In genomic region chrX:39619182-39620009, GRCh38 we compare ENCODE assay signal across 16 cellular contexts.
DNase-seq lines count a peak whose midpoint lies in the region; ATAC-seq and TF ChIP-seq lines count a peak whose summit lies in the region.
"Had no signal": no experiment of that assay in that cellular context is flagged by ENCODE, and none has a peak within 500 bp of the region (broad histone marks: within the 10 kb centered on the region; RNA-seq: fewer than 3 reads in every experiment).

No MANE protein-coding gene starts in this region.

- no peaks in the 10 kb centered on the region for H3K36me3 ChIP-seq in PC-3 (ENCODE audit: low read depth, low read length)
- H3K36me3 ChIP-seq: colonic mucosa, ovary had no signal

- H3K4me2 ChIP-seq in PC-3 (ENCODE audit: low read length) = no peak overlapping the region
- H3K4me2 ChIP-seq: A549 had no signal

- H3K9me2 ChIP-seq in PC-3 (replicated peaks; ENCODE audit: low read length) = no peaks in the 10 kb centered on the region

- no peak overlapping the region for H3K27ac ChIP-seq in PC-3 (ENCODE audit: low read length)
- H3K27ac ChIP-seq: A549, colonic mucosa, ovary had no signal

- TF ChIP-seq CTCF in PC-3 (conservative IDR thresholded peaks at IDR 0.05; ENCODE audit: low read depth, low read length) = no peak
- no peak for TF ChIP-seq CTCF in epithelial cell of esophagus (IDR thresholded peaks at IDR 0.05; ENCODE audit: insufficient read depth, low read depth, low read length, missing control alignments)
- no peak for TF ChIP-seq CTCF in WTC11 (IDR thresholded peaks at IDR 0.05)

- H4K20me1 ChIP-seq in PC-3 (ENCODE audit: low read length) = no peaks in the 10 kb centered on the region

- no peak overlapping the region for H3K9ac ChIP-seq in PC-3 (ENCODE audit: low read length)

- POLR2A ChIA-PET in PC-3 (lab: Charles Lee; ENCODE audit: unreplicated experiment) (no interaction called here), WTC11 (lab: Charles Lee) (no interaction called here)

- H2AFZ ChIP-seq in PC-3 (ENCODE audit: low read length) = no peak overlapping the region

- no peak overlapping the region for H3K4me3 Mint-ChIP-seq in WTC11

- H3F3A ChIP-seq in PC-3 (ENCODE audit: low read length, unreplicated experiment) = no peaks in the 10 kb centered on the region

- H3K9me3 ChIP-seq in PC-3 (ENCODE audit: low read length) = no peaks in the 10 kb centered on the region
- H3K9me3 ChIP-seq: A549, Caco-2, colonic mucosa, ovary had no signal

- no peak overlapping the region for H3K4me3 ChIP-seq in PC-3 (ENCODE audit: low read length)
- no peak overlapping the region for H3K4me3 ChIP-seq in epithelial cell of esophagus (ENCODE audit: low read length)
- H3K4me3 ChIP-seq: A549, colonic mucosa, ovary had no signal

- H3K79me2 ChIP-seq in PC-3 (ENCODE audit: low read length) = no peaks in the 10 kb centered on the region

- peaks cover 15% of the 10 kb centered on the region for H3K27me3 ChIP-seq in PC-3 (ENCODE audit: low read length)
- H3K27me3 ChIP-seq: colonic mucosa, ovary had no signal

- no peaks in the 10 kb centered on the region for H3K4me1 ChIP-seq in PC-3 (ENCODE audit: insufficient read depth, low read length)
- H3K4me1 ChIP-seq: Caco-2, colonic mucosa had no signal

- BruUV-seq in PC-3 (replicated peaks; lab: Mats Ljungman, UMichigan) = no TSS peak

- no peak overlapping the region for H3K27ac Mint-ChIP-seq in WTC11
- H3K27ac Mint-ChIP-seq: activated naive CD4-positive, alpha-beta T cell treated with anti-CD3 and anti-CD28 coated beads, Interleukin-2, amount 50 U/mL, for 72 hours had no signal

- CTCF ChIA-PET in PC-3 (lab: Charles Lee) = no interaction called here
- CTCF ChIA-PET in WTC11 (lab: Charles Lee) = no interaction called here

- intact Hi-C loops in PC-3 (cut with micrococcal nuclease) = no loop called here

- peaks cover 17% of the 10 kb centered on the region for H3K36me3 Mint-ChIP-seq in WTC11
- H3K36me3 Mint-ChIP-seq: IgD-negative memory B cell had no signal

- H3K27me3 Mint-ChIP-seq in WTC11 (ENCODE audit: low read depth) = peaks cover 6% of the 10 kb centered on the region

- ATAC-seq in PC-3 (no peak), WTC11 (no peak)
- ATAC-seq: A549; activated naive CD4-positive, alpha-beta T cell treated with anti-CD3 and anti-CD28 coated beads, Interleukin-2, amount 50 U/mL, for 72 hours had no signal

- peaks cover 31% of the 10 kb centered on the region for H3K9me3 Mint-ChIP-seq in WTC11

- DNase-seq in NCI-H345 (lab: John Stamatoyannopoulos, UW) (peak; percentile 13), NCI-H345 treated with DMSO at 0.1 percent for 48 hours (lab: John Stamatoyannopoulos, UW; ENCODE audit: unreplicated experiment) (no peak), PC-3 (peak; percentile 4), epithelial cell of esophagus (ENCODE audit: low read depth) (peak; percentile 30), renal cortical epithelial cell (ENCODE audit: low read depth) (peak; percentile 78), globus pallidus (ENCODE audit: low spot score) (no peak), WTC11 (ENCODE audit: low spot score) (no peak)
- no peak for DNase-seq in stimulated activated CD4-positive, alpha-beta T cell treated with anti-CD3 and anti-CD28 coated beads, Interleukin-15, amount 100 ng/mL, for 24 hours
- DNase-seq: activated CD8-positive, alpha-beta memory T cell treated with anti-CD3 and anti-CD28 coated beads, Interleukin-2, amount 50 U/mL, for 4 hours; colonic mucosa; NCI-H187; ovary had no signal

- H3K4me1 Mint-ChIP-seq in WTC11 = peaks cover 23% of the 10 kb centered on the region

TF ChIP-seq in WTC11, 78 proteins besides CTCF, POLR2A, EP300 and RAD21 (continues in another document):
- no peak for TF ChIP-seq TEAD4 (CRISPR knock-in tag; IDR thresholded peaks at IDR 0.05)
- no peak for TF ChIP-seq SMAD4 (CRISPR knock-in tag; IDR thresholded peaks at IDR 0.05)
- TF ChIP-seq ZNF532 (CRISPR knock-in tag; IDR thresholded peaks at IDR 0.05; ENCODE audit: borderline replicate concordance) = no peak
- no peak for TF ChIP-seq MXD4 (CRISPR knock-in tag; IDR thresholded peaks at IDR 0.05; ENCODE audit: borderline replicate concordance)
- TF ChIP-seq NFE2L1 (CRISPR knock-in tag; IDR thresholded peaks at IDR 0.05) = no peak
- TF ChIP-seq ATF3 (CRISPR knock-in tag; conservative IDR thresholded peaks at IDR 0.05) = no peak
- TF ChIP-seq SMAD3 (CRISPR knock-in tag; IDR thresholded peaks at IDR 0.05; ENCODE audit: borderline replicate concordance) = no peak
- no peak for TF ChIP-seq ZNF425 (CRISPR knock-in tag; conservative IDR thresholded peaks at IDR 0.05)
- TF ChIP-seq ESRRA (CRISPR knock-in tag; IDR thresholded peaks at IDR 0.05; ENCODE audit: borderline replicate concordance) = no peak
- no peak for TF ChIP-seq ZNF512 (CRISPR knock-in tag; IDR thresholded peaks at IDR 0.05; ENCODE audit: borderline replicate concordance)
- TF ChIP-seq ATF6 (CRISPR knock-in tag; IDR thresholded peaks at IDR 0.05) = no peak

Comparison
In these comparisons a context has a peak if more than half of its experiments do, and no peak if none do; other contexts are left out.
1. DNase-seq: peak in NCI-H345 (single experiment), PC-3 (single experiment), epithelial cell of esophagus (single experiment) and renal cortical epithelial cell (single experiment); none in NCI-H345 treated with DMSO at 0.1 percent for 48 hours (single experiment), stimulated activated CD4-positive, alpha-beta T cell treated with anti-CD3 and anti-CD28 coated beads, Interleukin-15, amount 100 ng/mL, for 24 hours (single experiment), globus pallidus (single experiment) and WTC11 (single experiment).